ENCODE assay signal across 24 cellular contexts in genomic region chr6:37313698-37314097, GRCh38.
"Had no signal": no experiment of that assay in that cellular context is flagged by ENCODE, and none has a peak within 500 bp of the region (broad histone marks: within the 10 kb centered on the region; RNA-seq: fewer than 3 reads in every experiment).

No MANE protein-coding gene starts in this region.

- H3K4me3 ChIP-seq: esophagus squamous epithelium, heart right ventricle, left lung, ovary, psoas muscle, sigmoid colon, thoracic aorta, tibial nerve, upper lobe of left lung had no signal

- DNase-seq: cortex of kidney; effector memory CD8-positive, alpha-beta T cell; esophagus squamous epithelium; foreskin melanocyte; glutamatergic neuron; heart right ventricle; hippocampal formation; left cardiac atrium; left lung; naive thymus-derived CD8-positive, alpha-beta T cell; nephron progenitor cell; occipital lobe; ovary; posterior cingulate gyrus; psoas muscle; right cardiac atrium; sigmoid colon; stimulated activated CD4-positive, alpha-beta T cell treated with anti-CD3 and anti-CD28 coated beads, Interleukin-2, amount 100 ng/mL, for 24 hours; stimulated activated CD4-positive, alpha-beta T cell treated with anti-CD3 and anti-CD28 coated beads, Interleukin-4, amount 100 ng/mL, for 24 hours; stimulated activated naive CD4-positive, alpha-beta T cell treated with Interleukin-2 at 50 U/mL for 16 hours; upper lobe of left lung had no signal

- H3K4me1 ChIP-seq: tibial nerve had no signal

- H3K9me3 Mint-ChIP-seq: effector memory CD8-positive, alpha-beta T cell; naive thymus-derived CD8-positive, alpha-beta T cell; nephron progenitor cell; stimulated activated effector memory CD8-positive, alpha-beta T cell treated with anti-CD3 and anti-CD28 coated beads, Interleukin-12 subunit alpha, Interleukin-12 subunit beta, amount 100 ng/mL, for 72 hours had no signal

- H3K4me3 Mint-ChIP-seq: effector memory CD8-positive, alpha-beta T cell; naive thymus-derived CD8-positive, alpha-beta T cell; nephron progenitor cell; stimulated activated effector memory CD8-positive, alpha-beta T cell treated with anti-CD3 and anti-CD28 coated beads, Interleukin-12 subunit alpha, Interleukin-12 subunit beta, amount 100 ng/mL, for 72 hours had no signal

- H3K27me3 Mint-ChIP-seq: effector memory CD8-positive, alpha-beta T cell; naive thymus-derived CD8-positive, alpha-beta T cell had no signal

- H3K27ac ChIP-seq: esophagus squamous epithelium, heart right ventricle, left lung, ovary, psoas muscle, sigmoid colon, thoracic aorta, tibial nerve, upper lobe of left lung had no signal

- H3K9me3 ChIP-seq: esophagus squamous epithelium, heart right ventricle, left lung, ovary, psoas muscle, sigmoid colon, thoracic aorta, tibial nerve, upper lobe of left lung had no signal

- H3K27me3 ChIP-seq: esophagus squamous epithelium, heart right ventricle, left lung, ovary, sigmoid colon, tibial nerve, upper lobe of left lung had no signal

- ATAC-seq: effector memory CD8-positive, alpha-beta T cell; left cardiac atrium; left lung; naive thymus-derived CD8-positive, alpha-beta T cell; psoas muscle; right cardiac atrium; stimulated activated effector memory CD8-positive, alpha-beta T cell treated with anti-CD3 and anti-CD28 coated beads, Interleukin-12 subunit alpha, Interleukin-12 subunit beta, amount 100 ng/mL, for 72 hours had no signal

- H3K36me3 ChIP-seq: ovary had no signal

- H3K27ac Mint-ChIP-seq: nephron progenitor cell had no signal
